ENCODE assay signal across 8 cellular contexts in the genomic region with DNA sequence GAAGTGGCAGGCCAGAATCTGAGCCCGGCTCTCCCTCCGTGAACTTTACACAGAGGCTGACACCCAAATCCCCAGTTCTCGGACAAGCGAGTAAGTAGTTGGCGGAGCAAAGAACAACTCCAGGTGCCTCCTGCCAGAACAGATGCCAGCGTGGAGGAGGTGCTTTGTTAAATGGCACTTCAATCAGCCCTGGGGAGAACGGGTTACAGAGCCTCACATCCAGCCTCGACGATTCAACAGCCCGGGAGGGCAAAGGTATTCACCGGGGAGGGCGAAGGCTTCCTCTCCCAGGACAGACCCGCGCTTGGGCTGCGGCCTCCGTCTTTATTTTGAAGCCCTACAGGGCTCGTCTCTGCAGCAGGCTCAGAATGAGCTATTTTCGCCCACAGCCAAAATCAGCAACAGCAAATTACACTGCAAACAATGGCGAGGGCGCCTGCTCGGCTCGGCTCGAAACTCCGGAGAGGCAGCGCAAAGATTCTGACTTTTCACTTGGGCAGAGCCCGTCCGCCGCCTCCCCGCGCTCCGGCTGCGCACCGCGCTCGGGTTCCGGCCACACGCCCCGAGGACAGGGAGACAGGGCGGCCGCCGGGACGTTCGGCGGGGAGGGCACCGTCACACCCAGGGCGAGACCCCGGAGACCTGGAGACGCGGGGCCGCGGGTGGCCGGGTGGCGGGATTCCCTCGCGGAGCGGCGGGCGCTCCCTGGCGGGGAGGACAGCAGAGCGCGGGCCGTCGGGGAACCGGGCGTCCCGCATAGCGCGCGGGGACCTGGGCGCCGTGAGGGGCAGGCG. TPM values are rescaled to one million over a fixed set of nuclear protein-coding genes. Genes with fewer than 3 reads are reported as not detected.
DNase-seq lines count a peak whose midpoint lies in the region; ATAC-seq, FAIRE-seq and TF ChIP-seq lines count a peak whose summit lies in the region.

No MANE protein-coding gene starts in this region.

- CTCF ChIA-PET in endothelial cell of umbilical vein (lab: Charles Lee) = interaction anchor here (0.9 to 2.7 kb wide), 12 partner anchors 11 to 114 kb away, joined by 3 to 7 read pairs (median 4); no protein-coding TSS in a partner anchor

- H3K4me1 ChIP-seq in HUES6 (ENCODE audit: control insufficient read depth, insufficient read depth, low read length) = peaks cover 4% of the 10 kb centered on the region; the same call in 1 of the 2 replicates
- H3K4me1 ChIP-seq in endothelial cell of umbilical vein (ENCODE audit: control insufficient read depth, extremely low read depth, insufficient read depth, low read length) = peaks cover 28% of the 10 kb centered on the region
- peaks cover 0 to 29% (median 20%) of the 10 kb centered on the region in 5 donors for H3K4me1 ChIP-seq in subcutaneous abdominal adipose tissue (ENCODE audit: control insufficient read depth in 5 of 5, insufficient read depth in 5 of 5, low read length in 5 of 5)

- H3K27ac Mint-ChIP-seq in activated CD4-positive, alpha-beta T cell treated with anti-CD3 and anti-CD28 coated beads, Interleukin-2, amount 10 ng/mL, durations not matched to agents 24 days and 14 days = no peak overlapping the region

- no peaks in the 10 kb centered on the region for H4K20me1 ChIP-seq in endothelial cell of umbilical vein (replicated peaks; ENCODE audit: control insufficient read depth, extremely low read depth, insufficient read depth, low read length)

- no peaks in the 10 kb centered on the region for H3K36me3 Mint-ChIP-seq in activated CD4-positive, alpha-beta T cell treated with anti-CD3 and anti-CD28 coated beads, Interleukin-2, amount 10 ng/mL, durations not matched to agents 24 days and 14 days (ENCODE audit: low read depth)

- intact Hi-C loops in activated CD4-positive, alpha-beta T cell treated with anti-CD3 and anti-CD28 coated beads, Interleukin-2, amount 10 ng/mL, durations not matched to agents 24 days and 14 days (cut with micrococcal nuclease) = loop anchor here (10.0 kb wide), 1 partner anchor 505 kb away; the partner anchor contains the start of gene PLXNC1
- intact Hi-C loops in endothelial cell of umbilical vein (cut with micrococcal nuclease) = loop anchor here (1.0 to 5.0 kb wide), 7 partner anchors 27 to 228 kb away; no protein-coding TSS in a partner anchor

- peak; percentile 48 for FAIRE-seq in endothelial cell of umbilical vein (lab: Jason Lieb, UNC)

- H3K9ac ChIP-seq in HUES6 (ENCODE audit: low read length) (peak overlapping the region; percentile 66), endothelial cell of umbilical vein (replicated peaks; ENCODE audit: extremely low read depth, insufficient read depth, low read length) (peak overlapping the region; percentile 91), subcutaneous abdominal adipose tissue (ENCODE audit: low read length in 5 of 5) (peak overlapping the region; percentile 56 to 86 (median 73))

- H3K27me3 Mint-ChIP-seq in activated CD4-positive, alpha-beta T cell treated with anti-CD3 and anti-CD28 coated beads, Interleukin-2, amount 10 ng/mL, durations not matched to agents 24 days and 14 days = peaks cover 75% of the 10 kb centered on the region

- BruUV-seq in endothelial cell of umbilical vein (replicated peaks; lab: Mats Ljungman, UMichigan) = TSS peak; percentile 38

- no peaks in the 10 kb centered on the region for H3K36me3 ChIP-seq in HUES6 (ENCODE audit: control insufficient read depth, insufficient read depth, low read length)
- H3K36me3 ChIP-seq in endothelial cell of umbilical vein (ENCODE audit: control insufficient read depth in 2 of 2, extremely low read depth in 1 of 2, insufficient read depth in 2 of 2, low read length in 2 of 2) = no peaks in the 10 kb centered on the region
- H3K36me3 ChIP-seq in subcutaneous abdominal adipose tissue (ENCODE audit: control insufficient read depth in 5 of 5, insufficient read depth in 5 of 5, low read length in 5 of 5) = no peaks in the 10 kb centered on the region

- H3K4me1 Mint-ChIP-seq in activated CD4-positive, alpha-beta T cell treated with anti-CD3 and anti-CD28 coated beads, Interleukin-2, amount 10 ng/mL, durations not matched to agents 24 days and 14 days = peaks cover 12% of the 10 kb centered on the region

- DNase-seq in D341Med (ENCODE audit: low spot score) = peak; percentile 79
- DNase-seq in activated CD4-positive, alpha-beta T cell treated with anti-CD3 and anti-CD28 coated beads, Interleukin-2, amount 10 ng/mL, durations not matched to agents 24 days and 14 days = peak; percentile 79
- peak; percentile 64 for DNase-seq in endothelial cell of umbilical vein (ENCODE audit: low read depth, low spot score)
- DNase-seq in mesenteric fat pad (ENCODE audit: low spot score) = peak; percentile 91
- DNase-seq in GF-D8 (lab: John Stamatoyannopoulos, UW) = no peak

- peak; percentile 48 for ATAC-seq in GM21381 (IDR thresholded peaks at IDR 0.05; ENCODE audit: unreplicated experiment)

- no peaks in the 10 kb centered on the region for H3K9me1 ChIP-seq in endothelial cell of umbilical vein (replicated peaks; ENCODE audit: control insufficient read depth, extremely low read depth, insufficient read depth, low read length)

- H2AFZ ChIP-seq in endothelial cell of umbilical vein (ENCODE audit: low read depth, low read length) = peak overlapping the region; percentile 89

- H3K27ac ChIP-seq in HUES6 (ENCODE audit: low read depth, low read length) (no peak overlapping the region), endothelial cell of umbilical vein (ENCODE audit: insufficient read depth, low read depth, low read length) (peak overlapping the region; percentile 85), subcutaneous abdominal adipose tissue (ENCODE audit: low read depth, low read length) (peak overlapping the region; percentile 76)

- peaks cover 35% of the 10 kb centered on the region for H3K27me3 ChIP-seq in HUES6 (ENCODE audit: control insufficient read depth, insufficient read depth, low read length)
- H3K27me3 ChIP-seq in endothelial cell of umbilical vein (ENCODE audit: control insufficient read depth in 2 of 2, insufficient read depth in 2 of 2, low read length in 2 of 2) = no peaks in the 10 kb centered on the region
- H3K27me3 ChIP-seq in subcutaneous abdominal adipose tissue (ENCODE audit: control insufficient read depth in 5 of 5, insufficient read depth in 4 of 5, low read length in 5 of 5) = no peaks in the 10 kb centered on the region

- H3K4me2 ChIP-seq in endothelial cell of umbilical vein (ENCODE audit: insufficient read depth, low read length) = peak overlapping the region; percentile 91

- peak overlapping the region; percentile 79 for H3K4me3 Mint-ChIP-seq in activated CD4-positive, alpha-beta T cell treated with anti-CD3 and anti-CD28 coated beads, Interleukin-2, amount 10 ng/mL, durations not matched to agents 24 days and 14 days

- H3K79me2 ChIP-seq in endothelial cell of umbilical vein (ENCODE audit: control insufficient read depth, insufficient read depth, low read length) = peaks cover 39% of the 10 kb centered on the region

- POLR2A ChIA-PET in endothelial cell of umbilical vein (lab: Charles Lee) = no interaction called here

- dilution Hi-C loops in endothelial cell of umbilical vein (cut with MboI; ENCODE audit: extremely low pct_ligation_motif_present, low sequenced_read_pairs) = no loop called here

- TF ChIP-seq POLR2A in endothelial cell of umbilical vein (IDR thresholded peaks at IDR 0.05; ENCODE audit: low read depth, low read length) = no peak

- peak; percentile 29 to 43 for TF ChIP-seq CTCF in endothelial cell of umbilical vein (IDR thresholded peaks at IDR 0.05; ENCODE audit: extremely low read depth in 1 of 2, insufficient read depth in 1 of 2, low read depth in 1 of 2, low read length in 2 of 2)

- H3K4me3 ChIP-seq in HUES6 (ENCODE audit: low read depth, low read length) (peak overlapping the region; percentile 72), endothelial cell of umbilical vein (replicated peaks in 1 of 3; ENCODE audit: insufficient read depth in 1 of 3, low read depth in 1 of 3, low read length in 3 of 3) (peak overlapping the region; percentile 52 to 96 (median 87)), subcutaneous abdominal adipose tissue (ENCODE audit: low read depth in 1 of 5, low read length in 5 of 5) (peak overlapping the region; percentile 68 to 92 (median 82))

- no peaks in the 10 kb centered on the region for H3K9me3 ChIP-seq in HUES6 (ENCODE audit: control insufficient read depth, insufficient read depth, low read depth, low read length)
- no peaks in the 10 kb centered on the region for H3K9me3 ChIP-seq in endothelial cell of umbilical vein (replicated peaks; ENCODE audit: control insufficient read depth, insufficient read depth, low read length)
- H3K9me3 ChIP-seq in subcutaneous abdominal adipose tissue (ENCODE audit: control insufficient read depth in 5 of 5, low read length in 5 of 5) = no peaks in the 10 kb centered on the region

- no peaks in the 10 kb centered on the region for H3K9me3 Mint-ChIP-seq in activated CD4-positive, alpha-beta T cell treated with anti-CD3 and anti-CD28 coated beads, Interleukin-2, amount 10 ng/mL, durations not matched to agents 24 days and 14 days

TF ChIP-seq in endothelial cell of umbilical vein, 7 proteins besides CTCF, POLR2A, EP300 and RAD21 (continues in another document):
- no peak for TF ChIP-seq MYC (IDR thresholded peaks at IDR 0.05; ENCODE audit: low read depth, low read length)
- no peak for TF ChIP-seq FOS (IDR thresholded peaks at IDR 0.05; ENCODE audit: borderline replicate concordance, insufficient read depth, low read length)
- TF ChIP-seq GATA2 (IDR thresholded peaks at IDR 0.05; ENCODE audit: insufficient read depth, insufficient read length, low read depth, low read length) = no peak
- TF ChIP-seq, protein P1, sequence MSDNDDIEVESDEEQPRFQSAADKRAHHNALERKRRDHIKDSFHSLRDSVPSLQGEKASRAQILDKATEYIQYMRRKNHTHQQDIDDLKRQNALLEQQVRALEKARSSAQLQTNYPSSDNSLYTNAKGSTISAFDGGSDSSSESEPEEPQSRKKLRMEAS (IDR thresholded peaks at IDR 0.05; ENCODE audit: insufficient read depth, insufficient read length) = no peak
- TF ChIP-seq POLR2AphosphoS5 (IDR thresholded peaks at IDR 0.05; ENCODE audit: insufficient read depth, low read depth, low read length) = no peak
- no peak for TF ChIP-seq JUN (IDR thresholded peaks at IDR 0.05; ENCODE audit: borderline replicate concordance, insufficient read depth, insufficient read length, low read depth)

RNA-seq across cellular contexts. Expression of gene TMCC3, which starts 0.8 kb away (rescaled TPM):
- total RNA-seq in activated CD4-positive, alpha-beta T cell treated with anti-CD3 and anti-CD28 coated beads, Interleukin-2, amount 10 ng/mL, durations not matched to agents 24 days and 14 days = 0.02 TPM in 1 of 2 replicates, not detected in the other
- total RNA-seq in endothelial cell of umbilical vein (30.4 and 45.7 TPM in 2 replicates), mesenteric fat pad (15.8 TPM)
- polyA plus RNA-seq in endothelial cell of umbilical vein = 9.1 and 13.5 TPM in 2 replicates
- 13.1 and 13.2 TPM in 2 replicates for polyA plus RNA-seq in endothelial cell of umbilical vein (2011; cell fraction: cytosol; rRNA removed)
- polyA plus RNA-seq in endothelial cell of umbilical vein (2011; cell fraction: nucleus; rRNA removed) = 14.3 and 15.6 TPM in 2 replicates
- polyA plus RNA-seq in endothelial cell of umbilical vein (2012) = 14.4 and 16.0 TPM in 2 replicates
- polyA minus RNA-seq in endothelial cell of umbilical vein = 24.6 and 29.7 TPM in 2 replicates
- not detected for polyA minus RNA-seq in endothelial cell of umbilical vein (2011; cell fraction: cytosol; rRNA and poly(A)+ RNA removed)
- 20.1 and 21.7 TPM in 2 replicates for polyA minus RNA-seq in endothelial cell of umbilical vein (2011; cell fraction: nucleus; rRNA and poly(A)+ RNA removed)

Comparison
In these comparisons a context has a peak if more than half of its experiments do, and no peak if none do; other contexts are left out.
1. RNA of gene TMCC3, which starts 0.8 kb away (total RNA-seq): 30.4 to 45.7 TPM in endothelial cell of umbilical vein and 15.8 TPM in mesenteric fat pad (single experiment); 0.02 TPM in activated CD4-positive, alpha-beta T cell treated with anti-CD3 and anti-CD28 coated beads, Interleukin-2, amount 10 ng/mL, durations not matched to agents 24 days and 14 days; every median in the first group is over 10 times any median in the second.
2. Peak in every context shown above with its lines, with median percentiles within 50 percentile points of each other: H3K4me3 ChIP-seq and H3K9ac ChIP-seq.